In the genomic region with DNA sequence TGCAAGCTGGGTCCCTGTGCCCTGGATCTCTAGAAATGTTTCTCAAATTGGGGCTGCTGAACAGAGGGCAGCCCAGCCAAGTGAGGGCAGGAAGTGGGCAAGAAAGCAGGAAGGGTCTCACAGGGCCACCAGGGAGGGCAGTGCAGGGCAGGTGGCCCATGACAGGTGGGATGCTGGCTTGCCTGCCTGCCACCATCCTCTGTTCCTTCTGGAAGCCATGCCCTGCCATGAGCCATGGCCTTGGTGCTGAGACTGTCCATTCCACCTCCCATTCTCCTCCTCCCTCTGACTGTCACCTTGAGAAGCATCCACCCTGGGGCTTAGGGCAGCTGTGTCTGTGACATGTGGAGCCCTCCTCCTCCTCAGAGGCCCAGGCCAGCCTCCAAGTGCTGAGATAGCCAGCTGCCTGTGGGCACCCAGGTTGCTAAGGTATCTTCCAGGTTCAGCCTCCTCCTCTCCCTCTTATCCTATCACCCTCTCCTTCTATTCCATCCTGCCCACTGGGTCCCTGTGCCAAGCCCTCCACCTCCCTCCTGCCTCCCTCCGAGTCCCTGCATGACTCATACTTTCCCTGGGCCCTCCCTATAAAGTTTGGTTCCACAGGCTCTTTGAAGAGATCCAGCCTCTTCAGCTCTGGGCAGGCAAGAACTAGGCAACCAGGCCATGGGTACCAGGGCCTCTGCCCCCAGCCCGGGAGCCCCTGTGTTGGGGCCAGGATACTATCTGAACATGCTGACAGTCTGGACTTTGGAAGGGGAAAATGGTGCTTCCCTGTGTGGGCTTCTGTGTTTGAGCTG, we compare ENCODE assay signal across 1 cellular context.
A peak's percentile ranks its signal among the peaks of the same experiment; 100 is the strongest.
TF ChIP-seq lines count a peak whose summit lies in the region.

No MANE protein-coding gene starts in this region.

TF ChIP-seq in HEK293, 187 proteins besides CTCF, POLR2A, EP300 and RAD21 (continued from another document and continues in another):
- TF ChIP-seq, protein P1, sequence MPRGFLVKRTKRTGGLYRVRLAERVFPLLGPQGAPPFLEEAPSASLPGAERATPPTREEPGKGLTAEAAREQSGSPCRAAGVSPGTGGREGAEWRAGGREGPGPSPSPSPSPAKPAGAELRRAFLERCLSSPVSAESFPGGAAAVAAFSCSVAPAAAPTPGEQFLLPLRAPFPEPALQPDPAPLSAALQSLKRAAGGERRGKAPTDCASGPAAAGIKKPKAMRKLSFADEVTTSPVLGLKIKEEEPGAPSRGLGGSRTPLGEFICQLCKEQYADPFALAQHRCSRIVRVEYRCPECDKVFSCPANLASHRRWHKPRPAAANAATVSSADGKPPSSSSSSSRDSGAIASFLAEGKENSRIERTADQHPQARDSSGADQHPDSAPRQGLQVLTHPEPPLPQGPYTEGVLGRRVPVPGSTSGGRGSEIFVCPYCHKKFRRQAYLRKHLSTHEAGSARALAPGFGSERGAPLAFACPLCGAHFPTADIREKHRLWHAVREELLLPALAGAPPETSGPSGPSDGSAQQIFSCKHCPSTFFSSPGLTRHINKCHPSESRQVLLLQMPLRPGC (tag by site-specific recombination; IDR thresholded peaks at IDR 0.05) = no peak
- no peak for TF ChIP-seq ZSCAN30 (tag by site-specific recombination; IDR thresholded peaks at IDR 0.05)
- peak; percentile 65 for TF ChIP-seq ZNF366 (tag by site-specific recombination; conservative IDR thresholded peaks at IDR 0.05)
- no peak for TF ChIP-seq ZNF146 (tag by site-specific recombination; IDR thresholded peaks at IDR 0.05)
- no peak for TF ChIP-seq ZNF571 (tag by site-specific recombination; IDR thresholded peaks at IDR 0.05)
- no peak for TF ChIP-seq ZNF19 (tag by site-specific recombination; IDR thresholded peaks at IDR 0.05; ENCODE audit: low read depth)
- peak; percentile 51; the same call in 1 of the 2 replicates for TF ChIP-seq SCRT2 (tag by site-specific recombination; IDR thresholded peaks at IDR 0.05)
- no peak for TF ChIP-seq ZSCAN4 (tag by site-specific recombination; IDR thresholded peaks at IDR 0.05)
- no peak for TF ChIP-seq ZNF214 (tag by site-specific recombination; IDR thresholded peaks at IDR 0.05; ENCODE audit: borderline replicate concordance)
- no peak for TF ChIP-seq ZNF776 (tag by site-specific recombination; IDR thresholded peaks at IDR 0.05; ENCODE audit: borderline replicate concordance)
- TF ChIP-seq WT1 (tag by site-specific recombination; IDR thresholded peaks at IDR 0.05) = peak; percentile 77
- TF ChIP-seq ZFP69B (tag by site-specific recombination; IDR thresholded peaks at IDR 0.05) = peak; percentile 98
- TF ChIP-seq ZNF76 (tag by site-specific recombination; IDR thresholded peaks at IDR 0.05; ENCODE audit: borderline replicate concordance, low read depth) = no peak
- TF ChIP-seq, protein P2, sequence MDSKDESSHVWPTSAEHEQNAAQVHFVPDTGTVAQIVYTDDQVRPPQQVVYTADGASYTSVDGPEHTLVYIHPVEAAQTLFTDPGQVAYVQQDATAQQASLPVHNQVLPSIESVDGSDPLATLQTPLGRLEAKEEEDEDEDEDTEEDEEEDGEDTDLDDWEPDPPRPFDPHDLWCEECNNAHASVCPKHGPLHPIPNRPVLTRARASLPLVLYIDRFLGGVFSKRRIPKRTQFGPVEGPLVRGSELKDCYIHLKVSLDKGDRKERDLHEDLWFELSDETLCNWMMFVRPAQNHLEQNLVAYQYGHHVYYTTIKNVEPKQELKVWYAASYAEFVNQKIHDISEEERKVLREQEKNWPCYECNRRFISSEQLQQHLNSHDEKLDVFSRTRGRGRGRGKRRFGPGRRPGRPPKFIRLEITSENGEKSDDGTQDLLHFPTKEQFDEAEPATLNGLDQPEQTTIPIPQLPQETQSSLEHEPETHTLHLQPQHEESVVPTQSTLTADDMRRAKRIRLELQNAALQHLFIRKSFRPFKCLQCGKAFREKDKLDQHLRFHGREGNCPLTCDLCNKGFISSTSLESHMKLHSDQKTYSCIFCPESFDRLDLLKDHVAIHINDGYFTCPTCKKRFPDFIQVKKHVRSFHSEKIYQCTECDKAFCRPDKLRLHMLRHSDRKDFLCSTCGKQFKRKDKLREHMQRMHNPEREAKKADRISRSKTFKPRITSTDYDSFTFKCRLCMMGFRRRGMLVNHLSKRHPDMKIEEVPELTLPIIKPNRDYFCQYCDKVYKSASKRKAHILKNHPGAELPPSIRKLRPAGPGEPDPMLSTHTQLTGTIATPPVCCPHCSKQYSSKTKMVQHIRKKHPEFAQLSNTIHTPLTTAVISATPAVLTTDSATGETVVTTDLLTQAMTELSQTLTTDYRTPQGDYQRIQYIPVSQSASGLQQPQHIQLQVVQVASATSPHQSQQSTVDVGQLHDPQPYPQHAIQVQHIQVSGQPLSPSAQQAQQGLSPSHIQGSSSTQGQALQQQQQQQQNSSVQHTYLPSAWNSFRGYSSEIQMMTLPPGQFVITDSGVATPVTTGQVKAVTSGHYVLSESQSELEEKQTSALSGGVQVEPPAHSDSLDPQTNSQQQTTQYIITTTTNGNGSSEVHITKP (tag by site-specific recombination; IDR thresholded peaks at IDR 0.05) = peak; percentile 34; the same call in 1 of the 2 replicates
- TF ChIP-seq ZSCAN18 (tag by site-specific recombination; IDR thresholded peaks at IDR 0.05) = no peak
- TF ChIP-seq ZNF521 (tag by site-specific recombination; IDR thresholded peaks at IDR 0.05) = no peak
- no peak for TF ChIP-seq ZSCAN23 (tag by site-specific recombination; IDR thresholded peaks at IDR 0.05)
- TF ChIP-seq ZNF114 (tag by site-specific recombination; IDR thresholded peaks at IDR 0.05) = no peak
- TF ChIP-seq, protein P3, sequence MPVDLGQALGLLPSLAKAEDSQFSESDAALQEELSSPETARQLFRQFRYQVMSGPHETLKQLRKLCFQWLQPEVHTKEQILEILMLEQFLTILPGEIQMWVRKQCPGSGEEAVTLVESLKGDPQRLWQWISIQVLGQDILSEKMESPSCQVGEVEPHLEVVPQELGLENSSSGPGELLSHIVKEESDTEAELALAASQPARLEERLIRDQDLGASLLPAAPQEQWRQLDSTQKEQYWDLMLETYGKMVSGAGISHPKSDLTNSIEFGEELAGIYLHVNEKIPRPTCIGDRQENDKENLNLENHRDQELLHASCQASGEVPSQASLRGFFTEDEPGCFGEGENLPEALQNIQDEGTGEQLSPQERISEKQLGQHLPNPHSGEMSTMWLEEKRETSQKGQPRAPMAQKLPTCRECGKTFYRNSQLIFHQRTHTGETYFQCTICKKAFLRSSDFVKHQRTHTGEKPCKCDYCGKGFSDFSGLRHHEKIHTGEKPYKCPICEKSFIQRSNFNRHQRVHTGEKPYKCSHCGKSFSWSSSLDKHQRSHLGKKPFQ (tag by site-specific recombination; IDR thresholded peaks at IDR 0.05) = no peak
- TF ChIP-seq, protein P4, sequence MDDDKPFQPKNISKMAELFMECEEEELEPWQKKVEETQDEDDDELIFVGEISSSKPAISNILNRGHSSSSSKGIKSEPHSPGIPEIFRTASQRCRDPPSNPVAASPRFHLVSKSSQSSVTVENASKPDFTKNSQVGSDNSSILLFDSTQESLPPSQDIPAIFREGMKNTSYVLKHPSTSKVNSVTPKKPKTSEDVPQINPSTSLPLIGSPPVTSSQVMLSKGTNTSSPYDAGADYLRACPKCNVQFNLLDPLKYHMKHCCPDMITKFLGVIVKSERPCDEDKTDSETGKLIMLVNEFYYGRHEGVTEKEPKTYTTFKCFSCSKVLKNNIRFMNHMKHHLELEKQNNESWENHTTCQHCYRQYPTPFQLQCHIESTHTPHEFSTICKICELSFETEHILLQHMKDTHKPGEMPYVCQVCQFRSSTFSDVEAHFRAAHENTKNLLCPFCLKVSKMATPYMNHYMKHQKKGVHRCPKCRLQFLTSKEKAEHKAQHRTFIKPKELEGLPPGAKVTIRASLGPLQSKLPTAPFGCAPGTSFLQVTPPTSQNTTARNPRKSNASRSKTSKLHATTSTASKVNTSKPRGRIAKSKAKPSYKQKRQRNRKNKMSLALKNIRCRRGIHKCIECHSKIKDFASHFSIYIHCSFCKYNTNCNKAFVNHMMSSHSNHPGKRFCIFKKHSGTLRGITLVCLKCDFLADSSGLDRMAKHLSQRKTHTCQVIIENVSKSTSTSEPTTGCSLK (tag by site-specific recombination; IDR thresholded peaks at IDR 0.05) = no peak
- TF ChIP-seq ZNF792 (tag by site-specific recombination; IDR thresholded peaks at IDR 0.05) = no peak
- no peak for TF ChIP-seq ZNF843 (tag by site-specific recombination; IDR thresholded peaks at IDR 0.05)
- TF ChIP-seq, protein P5, sequence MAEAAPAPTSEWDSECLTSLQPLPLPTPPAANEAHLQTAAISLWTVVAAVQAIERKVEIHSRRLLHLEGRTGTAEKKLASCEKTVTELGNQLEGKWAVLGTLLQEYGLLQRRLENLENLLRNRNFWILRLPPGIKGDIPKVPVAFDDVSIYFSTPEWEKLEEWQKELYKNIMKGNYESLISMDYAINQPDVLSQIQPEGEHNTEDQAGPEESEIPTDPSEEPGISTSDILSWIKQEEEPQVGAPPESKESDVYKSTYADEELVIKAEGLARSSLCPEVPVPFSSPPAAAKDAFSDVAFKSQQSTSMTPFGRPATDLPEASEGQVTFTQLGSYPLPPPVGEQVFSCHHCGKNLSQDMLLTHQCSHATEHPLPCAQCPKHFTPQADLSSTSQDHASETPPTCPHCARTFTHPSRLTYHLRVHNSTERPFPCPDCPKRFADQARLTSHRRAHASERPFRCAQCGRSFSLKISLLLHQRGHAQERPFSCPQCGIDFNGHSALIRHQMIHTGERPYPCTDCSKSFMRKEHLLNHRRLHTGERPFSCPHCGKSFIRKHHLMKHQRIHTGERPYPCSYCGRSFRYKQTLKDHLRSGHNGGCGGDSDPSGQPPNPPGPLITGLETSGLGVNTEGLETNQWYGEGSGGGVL (tag by site-specific recombination; IDR thresholded peaks at IDR 0.05) = peak; percentile 82
- TF ChIP-seq ZNF501 (tag by site-specific recombination; IDR thresholded peaks at IDR 0.05) = no peak
- TF ChIP-seq ZNF658 (tag by site-specific recombination; IDR thresholded peaks at IDR 0.05) = no peak
- peak; percentile 64 for TF ChIP-seq ZNF341 (tag by site-specific recombination; IDR thresholded peaks at IDR 0.05; ENCODE audit: low read depth)
- peak; percentile 57; the same call in 1 of the 2 replicates for TF ChIP-seq PATZ1 (tag by site-specific recombination; IDR thresholded peaks at IDR 0.05)
- no peak for TF ChIP-seq ZNF514 (tag by site-specific recombination; IDR thresholded peaks at IDR 0.05)
- no peak for TF ChIP-seq ZNF157 (tag by site-specific recombination; IDR thresholded peaks at IDR 0.05)
- no peak for TF ChIP-seq IKZF3 (tag by site-specific recombination; IDR thresholded peaks at IDR 0.05)
- TF ChIP-seq, protein P6, sequence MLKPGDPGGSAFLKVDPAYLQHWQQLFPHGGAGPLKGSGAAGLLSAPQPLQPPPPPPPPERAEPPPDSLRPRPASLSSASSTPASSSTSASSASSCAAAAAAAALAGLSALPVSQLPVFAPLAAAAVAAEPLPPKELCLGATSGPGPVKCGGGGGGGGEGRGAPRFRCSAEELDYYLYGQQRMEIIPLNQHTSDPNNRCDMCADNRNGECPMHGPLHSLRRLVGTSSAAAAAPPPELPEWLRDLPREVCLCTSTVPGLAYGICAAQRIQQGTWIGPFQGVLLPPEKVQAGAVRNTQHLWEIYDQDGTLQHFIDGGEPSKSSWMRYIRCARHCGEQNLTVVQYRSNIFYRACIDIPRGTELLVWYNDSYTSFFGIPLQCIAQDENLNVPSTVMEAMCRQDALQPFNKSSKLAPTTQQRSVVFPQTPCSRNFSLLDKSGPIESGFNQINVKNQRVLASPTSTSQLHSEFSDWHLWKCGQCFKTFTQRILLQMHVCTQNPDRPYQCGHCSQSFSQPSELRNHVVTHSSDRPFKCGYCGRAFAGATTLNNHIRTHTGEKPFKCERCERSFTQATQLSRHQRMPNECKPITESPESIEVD (tag by site-specific recombination; IDR thresholded peaks at IDR 0.05) = no peak
- TF ChIP-seq, protein P7, sequence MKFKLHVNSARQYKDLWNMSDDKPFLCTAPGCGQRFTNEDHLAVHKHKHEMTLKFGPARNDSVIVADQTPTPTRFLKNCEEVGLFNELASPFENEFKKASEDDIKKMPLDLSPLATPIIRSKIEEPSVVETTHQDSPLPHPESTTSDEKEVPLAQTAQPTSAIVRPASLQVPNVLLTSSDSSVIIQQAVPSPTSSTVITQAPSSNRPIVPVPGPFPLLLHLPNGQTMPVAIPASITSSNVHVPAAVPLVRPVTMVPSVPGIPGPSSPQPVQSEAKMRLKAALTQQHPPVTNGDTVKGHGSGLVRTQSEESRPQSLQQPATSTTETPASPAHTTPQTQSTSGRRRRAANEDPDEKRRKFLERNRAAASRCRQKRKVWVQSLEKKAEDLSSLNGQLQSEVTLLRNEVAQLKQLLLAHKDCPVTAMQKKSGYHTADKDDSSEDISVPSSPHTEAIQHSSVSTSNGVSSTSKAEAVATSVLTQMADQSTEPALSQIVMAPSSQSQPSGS (tag by site-specific recombination; IDR thresholded peaks at IDR 0.05; ENCODE audit: low read depth) = no peak
- TF ChIP-seq ZNF354C (tag by site-specific recombination; IDR thresholded peaks at IDR 0.05; ENCODE audit: borderline replicate concordance, low read depth) = no peak
- TF ChIP-seq GLIS1 (tag by site-specific recombination; IDR thresholded peaks at IDR 0.05) = peak; percentile 80
- no peak for TF ChIP-seq ZNF670 (tag by site-specific recombination; IDR thresholded peaks at IDR 0.05; ENCODE audit: low read depth)
- TF ChIP-seq HOXC10 (CRISPR knock-in tag; IDR thresholded peaks at IDR 0.05) = no peak
- TF ChIP-seq ZNF473 (tag by site-specific recombination; IDR thresholded peaks at IDR 0.05) = no peak
